Comparison of ENCODE assay signal across 1 cellular context in the genomic region with DNA sequence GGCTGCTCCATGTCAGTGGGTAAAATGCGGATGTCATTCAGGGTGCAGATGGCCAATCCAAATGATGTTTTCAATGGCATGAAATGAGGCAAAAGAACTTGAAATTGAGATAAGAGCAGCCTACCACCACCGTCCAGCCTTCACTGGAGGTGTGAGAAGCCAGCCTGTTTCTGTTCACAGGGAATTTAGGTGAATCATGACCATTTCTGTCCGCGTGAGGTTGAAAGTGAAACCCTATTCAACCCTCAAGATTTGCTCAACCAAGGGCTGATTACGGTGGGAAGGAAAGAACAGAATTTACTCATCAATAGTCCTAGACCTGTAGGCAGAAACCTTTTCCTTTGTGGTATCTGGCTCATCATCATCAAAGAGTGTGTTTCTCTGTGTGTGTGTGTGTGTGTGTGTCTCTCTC.
TF ChIP-seq lines count a peak whose summit lies in the region.

No MANE protein-coding gene starts in this region.

TF ChIP-seq in GM12878, 131 proteins besides CTCF, POLR2A, EP300 and RAD21 (continued from another document and continues in another):
- TF ChIP-seq, protein P1, sequence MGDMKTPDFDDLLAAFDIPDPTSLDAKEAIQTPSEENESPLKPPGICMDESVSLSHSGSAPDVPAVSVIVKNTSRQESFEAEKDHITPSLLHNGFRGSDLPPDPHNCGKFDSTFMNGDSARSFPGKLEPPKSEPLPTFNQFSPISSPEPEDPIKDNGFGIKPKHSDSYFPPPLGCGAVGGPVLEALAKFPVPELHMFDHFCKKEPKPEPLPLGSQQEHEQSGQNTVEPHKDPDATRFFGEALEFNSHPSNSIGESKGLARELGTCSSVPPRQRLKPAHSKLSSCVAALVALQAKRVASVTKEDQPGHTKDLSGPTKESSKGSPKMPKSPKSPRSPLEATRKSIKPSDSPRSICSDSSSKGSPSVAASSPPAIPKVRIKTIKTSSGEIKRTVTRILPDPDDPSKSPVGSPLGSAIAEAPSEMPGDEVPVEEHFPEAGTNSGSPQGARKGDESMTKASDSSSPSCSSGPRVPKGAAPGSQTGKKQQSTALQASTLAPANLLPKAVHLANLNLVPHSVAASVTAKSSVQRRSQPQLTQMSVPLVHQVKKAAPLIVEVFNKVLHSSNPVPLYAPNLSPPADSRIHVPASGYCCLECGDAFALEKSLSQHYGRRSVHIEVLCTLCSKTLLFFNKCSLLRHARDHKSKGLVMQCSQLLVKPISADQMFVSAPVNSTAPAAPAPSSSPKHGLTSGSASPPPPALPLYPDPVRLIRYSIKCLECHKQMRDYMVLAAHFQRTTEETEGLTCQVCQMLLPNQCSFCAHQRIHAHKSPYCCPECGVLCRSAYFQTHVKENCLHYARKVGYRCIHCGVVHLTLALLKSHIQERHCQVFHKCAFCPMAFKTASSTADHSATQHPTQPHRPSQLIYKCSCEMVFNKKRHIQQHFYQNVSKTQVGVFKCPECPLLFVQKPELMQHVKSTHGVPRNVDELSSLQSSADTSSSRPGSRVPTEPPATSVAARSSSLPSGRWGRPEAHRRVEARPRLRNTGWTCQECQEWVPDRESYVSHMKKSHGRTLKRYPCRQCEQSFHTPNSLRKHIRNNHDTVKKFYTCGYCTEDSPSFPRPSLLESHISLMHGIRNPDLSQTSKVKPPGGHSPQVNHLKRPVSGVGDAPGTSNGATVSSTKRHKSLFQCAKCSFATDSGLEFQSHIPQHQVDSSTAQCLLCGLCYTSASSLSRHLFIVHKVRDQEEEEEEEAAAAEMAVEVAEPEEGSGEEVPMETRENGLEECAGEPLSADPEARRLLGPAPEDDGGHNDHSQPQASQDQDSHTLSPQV (IDR thresholded peaks at IDR 0.05) = no peak
- peak; percentile 62; the same call in 1 of the 2 replicates for TF ChIP-seq CREB1 (IDR thresholded peaks at IDR 0.05; ENCODE audit: low read depth)
- TF ChIP-seq POLR2AphosphoS2 (IDR thresholded peaks at IDR 0.05; ENCODE audit: low read depth, low read length) = no peak
- TF ChIP-seq, protein P2, sequence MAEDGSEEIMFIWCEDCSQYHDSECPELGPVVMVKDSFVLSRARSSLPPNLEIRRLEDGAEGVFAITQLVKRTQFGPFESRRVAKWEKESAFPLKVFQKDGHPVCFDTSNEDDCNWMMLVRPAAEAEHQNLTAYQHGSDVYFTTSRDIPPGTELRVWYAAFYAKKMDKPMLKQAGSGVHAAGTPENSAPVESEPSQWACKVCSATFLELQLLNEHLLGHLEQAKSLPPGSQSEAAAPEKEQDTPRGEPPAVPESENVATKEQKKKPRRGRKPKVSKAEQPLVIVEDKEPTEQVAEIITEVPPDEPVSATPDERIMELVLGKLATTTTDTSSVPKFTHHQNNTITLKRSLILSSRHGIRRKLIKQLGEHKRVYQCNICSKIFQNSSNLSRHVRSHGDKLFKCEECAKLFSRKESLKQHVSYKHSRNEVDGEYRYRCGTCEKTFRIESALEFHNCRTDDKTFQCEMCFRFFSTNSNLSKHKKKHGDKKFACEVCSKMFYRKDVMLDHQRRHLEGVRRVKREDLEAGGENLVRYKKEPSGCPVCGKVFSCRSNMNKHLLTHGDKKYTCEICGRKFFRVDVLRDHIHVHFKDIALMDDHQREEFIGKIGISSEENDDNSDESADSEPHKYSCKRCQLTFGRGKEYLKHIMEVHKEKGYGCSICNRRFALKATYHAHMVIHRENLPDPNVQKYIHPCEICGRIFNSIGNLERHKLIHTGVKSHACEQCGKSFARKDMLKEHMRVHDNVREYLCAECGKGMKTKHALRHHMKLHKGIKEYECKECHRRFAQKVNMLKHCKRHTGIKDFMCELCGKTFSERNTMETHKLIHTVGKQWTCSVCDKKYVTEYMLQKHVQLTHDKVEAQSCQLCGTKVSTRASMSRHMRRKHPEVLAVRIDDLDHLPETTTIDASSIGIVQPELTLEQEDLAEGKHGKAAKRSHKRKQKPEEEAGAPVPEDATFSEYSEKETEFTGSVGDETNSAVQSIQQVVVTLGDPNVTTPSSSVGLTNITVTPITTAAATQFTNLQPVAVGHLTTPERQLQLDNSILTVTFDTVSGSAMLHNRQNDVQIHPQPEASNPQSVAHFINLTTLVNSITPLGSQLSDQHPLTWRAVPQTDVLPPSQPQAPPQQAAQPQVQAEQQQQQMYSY (CRISPR knock-in tag; IDR thresholded peaks at IDR 0.05) = no peak
- TF ChIP-seq, protein P3, sequence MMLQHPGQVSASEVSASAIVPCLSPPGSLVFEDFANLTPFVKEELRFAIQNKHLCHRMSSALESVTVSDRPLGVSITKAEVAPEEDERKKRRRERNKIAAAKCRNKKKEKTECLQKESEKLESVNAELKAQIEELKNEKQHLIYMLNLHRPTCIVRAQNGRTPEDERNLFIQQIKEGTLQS (IDR thresholded peaks at IDR 0.05; ENCODE audit: borderline replicate concordance, extremely low read depth, low read depth, low read length) = no peak
- TF ChIP-seq PML (IDR thresholded peaks at IDR 0.05; ENCODE audit: low read length) = peak; percentile 65; the same call in 1 of the 2 replicates
- TF ChIP-seq TCF12 (IDR thresholded peaks at IDR 0.05; ENCODE audit: low read depth, low read length) = peak; percentile 92
- peak; percentile 81 for TF ChIP-seq NR2F1 (conservative IDR thresholded peaks at IDR 0.05)
- TF ChIP-seq ZNF217 (IDR thresholded peaks at IDR 0.05) = peak; percentile 82
- TF ChIP-seq MYB (IDR thresholded peaks at IDR 0.05; ENCODE audit: borderline replicate concordance, low read depth, low read length) = no peak
- TF ChIP-seq, protein P4, sequence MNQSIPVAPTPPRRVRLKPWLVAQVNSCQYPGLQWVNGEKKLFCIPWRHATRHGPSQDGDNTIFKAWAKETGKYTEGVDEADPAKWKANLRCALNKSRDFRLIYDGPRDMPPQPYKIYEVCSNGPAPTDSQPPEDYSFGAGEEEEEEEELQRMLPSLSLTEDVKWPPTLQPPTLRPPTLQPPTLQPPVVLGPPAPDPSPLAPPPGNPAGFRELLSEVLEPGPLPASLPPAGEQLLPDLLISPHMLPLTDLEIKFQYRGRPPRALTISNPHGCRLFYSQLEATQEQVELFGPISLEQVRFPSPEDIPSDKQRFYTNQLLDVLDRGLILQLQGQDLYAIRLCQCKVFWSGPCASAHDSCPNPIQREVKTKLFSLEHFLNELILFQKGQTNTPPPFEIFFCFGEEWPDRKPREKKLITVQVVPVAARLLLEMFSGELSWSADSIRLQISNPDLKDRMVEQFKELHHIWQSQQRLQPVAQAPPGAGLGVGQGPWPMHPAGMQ (IDR thresholded peaks at IDR 0.05; ENCODE audit: borderline replicate concordance) = no peak
- TF ChIP-seq FOXK2 (IDR thresholded peaks at IDR 0.05) = no peak
- TF ChIP-seq YY1 (IDR thresholded peaks at IDR 0.05; ENCODE audit: low read depth, low read length) = no peak
- TF ChIP-seq, protein P5, sequence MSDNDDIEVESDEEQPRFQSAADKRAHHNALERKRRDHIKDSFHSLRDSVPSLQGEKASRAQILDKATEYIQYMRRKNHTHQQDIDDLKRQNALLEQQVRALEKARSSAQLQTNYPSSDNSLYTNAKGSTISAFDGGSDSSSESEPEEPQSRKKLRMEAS (IDR thresholded peaks at IDR 0.05; ENCODE audit: low read depth, low read length) = no peak
- peak; percentile 63; the same call in 1 of the 2 replicates for TF ChIP-seq GABPA (IDR thresholded peaks at IDR 0.05; ENCODE audit: low read depth)
- no peak; the same call in 1 of the 2 replicates for TF ChIP-seq BACH1 (IDR thresholded peaks at IDR 0.05; ENCODE audit: borderline replicate concordance)
- peak; percentile 99 for TF ChIP-seq TBL1XR1 (IDR thresholded peaks at IDR 0.05; ENCODE audit: low read depth, low read length)
- TF ChIP-seq CBX5 (IDR thresholded peaks at IDR 0.05; ENCODE audit: low read depth) = peak; percentile 77; the same call in 1 of the 2 replicates
- peak; percentile 81; the same call in 1 of the 2 replicates for TF ChIP-seq CHD2 (IDR thresholded peaks at IDR 0.05; ENCODE audit: borderline replicate concordance, low read depth, low read length)
- TF ChIP-seq JUND (IDR thresholded peaks at IDR 0.05; ENCODE audit: low read depth, low read length) = peak; percentile 63; the same call in 1 of the 2 replicates
- peak; percentile 94 for TF ChIP-seq RCOR1 (conservative IDR thresholded peaks at IDR 0.05; ENCODE audit: low read depth, low read length)
- no peak for TF ChIP-seq KLF5 (IDR thresholded peaks at IDR 0.05; ENCODE audit: partially characterized antibody)
- TF ChIP-seq CREM (IDR thresholded peaks at IDR 0.05; ENCODE audit: low read depth) = peak; percentile 81
- TF ChIP-seq RUNX3 (IDR thresholded peaks at IDR 0.05; ENCODE audit: low read length) = peak; percentile 99
- TF ChIP-seq, protein P6, sequence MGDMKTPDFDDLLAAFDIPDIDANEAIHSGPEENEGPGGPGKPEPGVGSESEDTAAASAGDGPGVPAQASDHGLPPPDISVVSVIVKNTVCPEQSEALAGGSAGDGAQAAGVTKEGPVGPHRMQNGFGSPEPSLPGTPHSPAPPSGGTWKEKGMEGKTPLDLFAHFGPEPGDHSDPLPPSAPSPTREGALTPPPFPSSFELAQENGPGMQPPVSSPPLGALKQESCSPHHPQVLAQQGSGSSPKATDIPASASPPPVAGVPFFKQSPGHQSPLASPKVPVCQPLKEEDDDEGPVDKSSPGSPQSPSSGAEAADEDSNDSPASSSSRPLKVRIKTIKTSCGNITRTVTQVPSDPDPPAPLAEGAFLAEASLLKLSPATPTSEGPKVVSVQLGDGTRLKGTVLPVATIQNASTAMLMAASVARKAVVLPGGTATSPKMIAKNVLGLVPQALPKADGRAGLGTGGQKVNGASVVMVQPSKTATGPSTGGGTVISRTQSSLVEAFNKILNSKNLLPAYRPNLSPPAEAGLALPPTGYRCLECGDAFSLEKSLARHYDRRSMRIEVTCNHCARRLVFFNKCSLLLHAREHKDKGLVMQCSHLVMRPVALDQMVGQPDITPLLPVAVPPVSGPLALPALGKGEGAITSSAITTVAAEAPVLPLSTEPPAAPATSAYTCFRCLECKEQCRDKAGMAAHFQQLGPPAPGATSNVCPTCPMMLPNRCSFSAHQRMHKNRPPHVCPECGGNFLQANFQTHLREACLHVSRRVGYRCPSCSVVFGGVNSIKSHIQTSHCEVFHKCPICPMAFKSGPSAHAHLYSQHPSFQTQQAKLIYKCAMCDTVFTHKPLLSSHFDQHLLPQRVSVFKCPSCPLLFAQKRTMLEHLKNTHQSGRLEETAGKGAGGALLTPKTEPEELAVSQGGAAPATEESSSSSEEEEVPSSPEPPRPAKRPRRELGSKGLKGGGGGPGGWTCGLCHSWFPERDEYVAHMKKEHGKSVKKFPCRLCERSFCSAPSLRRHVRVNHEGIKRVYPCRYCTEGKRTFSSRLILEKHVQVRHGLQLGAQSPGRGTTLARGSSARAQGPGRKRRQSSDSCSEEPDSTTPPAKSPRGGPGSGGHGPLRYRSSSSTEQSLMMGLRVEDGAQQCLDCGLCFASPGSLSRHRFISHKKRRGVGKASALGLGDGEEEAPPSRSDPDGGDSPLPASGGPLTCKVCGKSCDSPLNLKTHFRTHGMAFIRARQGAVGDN (IDR thresholded peaks at IDR 0.05) = peak; percentile 42; the same call in 1 of the 2 replicates
- TF ChIP-seq CHD4 (IDR thresholded peaks at IDR 0.05) = no peak
- TF ChIP-seq POU2F2 (IDR thresholded peaks at IDR 0.05; ENCODE audit: borderline replicate concordance, low read depth, low read length) = peak; percentile 96
- no peak for TF ChIP-seq HDAC2 (IDR thresholded peaks at IDR 0.05)
- TF ChIP-seq MYC (IDR thresholded peaks at IDR 0.05; ENCODE audit: insufficient read depth, insufficient read length, insufficient replicate concordance, low read length, severe bottlenecking) = no peak
- TF ChIP-seq SMC3 (IDR thresholded peaks at IDR 0.05; ENCODE audit: borderline replicate concordance, low read length) = no peak; the same call in 1 of the 2 replicates
- TF ChIP-seq NFXL1 (IDR thresholded peaks at IDR 0.05; ENCODE audit: borderline replicate concordance) = no peak
- TF ChIP-seq, protein P7, sequence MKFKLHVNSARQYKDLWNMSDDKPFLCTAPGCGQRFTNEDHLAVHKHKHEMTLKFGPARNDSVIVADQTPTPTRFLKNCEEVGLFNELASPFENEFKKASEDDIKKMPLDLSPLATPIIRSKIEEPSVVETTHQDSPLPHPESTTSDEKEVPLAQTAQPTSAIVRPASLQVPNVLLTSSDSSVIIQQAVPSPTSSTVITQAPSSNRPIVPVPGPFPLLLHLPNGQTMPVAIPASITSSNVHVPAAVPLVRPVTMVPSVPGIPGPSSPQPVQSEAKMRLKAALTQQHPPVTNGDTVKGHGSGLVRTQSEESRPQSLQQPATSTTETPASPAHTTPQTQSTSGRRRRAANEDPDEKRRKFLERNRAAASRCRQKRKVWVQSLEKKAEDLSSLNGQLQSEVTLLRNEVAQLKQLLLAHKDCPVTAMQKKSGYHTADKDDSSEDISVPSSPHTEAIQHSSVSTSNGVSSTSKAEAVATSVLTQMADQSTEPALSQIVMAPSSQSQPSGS (IDR thresholded peaks at IDR 0.05; ENCODE audit: low read length) = peak; percentile 99
- peak; percentile 97 for TF ChIP-seq FOXM1 (IDR thresholded peaks at IDR 0.05; ENCODE audit: low read depth, low read length)
- no peak for TF ChIP-seq SUZ12 (IDR thresholded peaks at IDR 0.05; ENCODE audit: unreplicated experiment)
- TF ChIP-seq DPF2 (IDR thresholded peaks at IDR 0.05) = peak; percentile 92
- TF ChIP-seq KDM1A (IDR thresholded peaks at IDR 0.05; ENCODE audit: borderline replicate concordance) = no peak
- TF ChIP-seq, protein P8, sequence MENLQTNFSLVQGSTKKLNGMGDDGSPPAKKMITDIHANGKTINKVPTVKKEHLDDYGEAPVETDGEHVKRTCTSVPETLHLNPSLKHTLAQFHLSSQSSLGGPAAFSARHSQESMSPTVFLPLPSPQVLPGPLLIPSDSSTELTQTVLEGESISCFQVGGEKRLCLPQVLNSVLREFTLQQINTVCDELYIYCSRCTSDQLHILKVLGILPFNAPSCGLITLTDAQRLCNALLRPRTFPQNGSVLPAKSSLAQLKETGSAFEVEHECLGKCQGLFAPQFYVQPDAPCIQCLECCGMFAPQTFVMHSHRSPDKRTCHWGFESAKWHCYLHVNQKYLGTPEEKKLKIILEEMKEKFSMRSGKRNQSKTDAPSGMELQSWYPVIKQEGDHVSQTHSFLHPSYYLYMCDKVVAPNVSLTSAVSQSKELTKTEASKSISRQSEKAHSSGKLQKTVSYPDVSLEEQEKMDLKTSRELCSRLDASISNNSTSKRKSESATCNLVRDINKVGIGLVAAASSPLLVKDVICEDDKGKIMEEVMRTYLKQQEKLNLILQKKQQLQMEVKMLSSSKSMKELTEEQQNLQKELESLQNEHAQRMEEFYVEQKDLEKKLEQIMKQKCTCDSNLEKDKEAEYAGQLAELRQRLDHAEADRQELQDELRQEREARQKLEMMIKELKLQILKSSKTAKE (IDR thresholded peaks at IDR 0.05; ENCODE audit: low read depth, poor library complexity, severe bottlenecking) = peak; percentile 97
- TF ChIP-seq MTA3 (IDR thresholded peaks at IDR 0.05; ENCODE audit: borderline replicate concordance, low read length) = peak; percentile 99
- peak; percentile 99 for TF ChIP-seq NFIC (IDR thresholded peaks at IDR 0.05; ENCODE audit: low read depth, low read length)
- TF ChIP-seq NR2C2 (IDR thresholded peaks at IDR 0.05; ENCODE audit: borderline replicate concordance, control insufficient read depth, insufficient read length, low read depth) = no peak
- TF ChIP-seq NRF1 (conservative IDR thresholded peaks at IDR 0.05; ENCODE audit: low read depth, low read length) = no peak
